11 cellular contexts compared by ENCODE assay signal in the genomic region with DNA sequence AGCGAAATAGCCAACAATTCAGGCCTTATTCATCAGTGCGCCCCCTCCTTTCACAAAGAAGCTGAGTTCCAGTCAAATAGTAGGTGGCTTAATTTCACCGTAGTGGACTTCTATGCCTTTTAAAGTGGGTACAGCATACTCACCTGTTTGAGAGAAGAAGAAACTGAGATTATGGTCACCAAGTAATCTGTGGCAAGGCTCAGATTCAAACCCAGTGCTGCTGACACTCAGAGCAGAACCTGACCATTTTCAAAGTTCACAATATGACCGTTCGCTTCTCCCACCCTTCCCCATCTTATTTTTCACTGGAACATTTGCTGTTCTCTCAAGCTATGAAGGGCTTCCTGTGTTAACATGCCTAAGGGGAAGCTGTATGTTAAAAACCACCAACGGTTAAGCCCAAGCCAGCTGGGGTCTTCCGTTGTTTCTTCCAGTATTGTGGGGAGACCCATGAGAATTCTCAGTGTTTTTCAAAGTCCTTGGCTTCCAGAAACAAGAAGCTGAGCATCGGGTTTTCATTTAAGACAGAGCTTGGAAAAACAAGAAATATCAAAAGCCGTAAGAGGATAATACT. TPM values are rescaled to one million over a fixed set of nuclear protein-coding genes. Genes with fewer than 3 reads are reported as not detected.
A peak's percentile ranks its signal among the peaks of the same experiment; 100 is the strongest.
DNase-seq lines count a peak whose midpoint lies in the region; ATAC-seq and TF ChIP-seq lines count a peak whose summit lies in the region.
"Had no signal": no experiment of that assay in that cellular context is flagged by ENCODE, and none has a peak within 500 bp of the region (broad histone marks: within the 10 kb centered on the region; RNA-seq: fewer than 3 reads in every experiment).

No MANE protein-coding gene starts in this region.

- 72 to 81% methylated on average over 9 of the region's 9 CpGs for WGBS in heart right ventricle, 2 donors
- WGBS in thymus = 5% methylated on average over 9 of the region's 9 CpGs
- WGBS in endodermal cell (ENCODE audit: insufficient coverage in 1 of 2, insufficient read length in 1 of 2), 2 experiments = 90 to 91% methylated on average over 8 to 9 of the region's 9 CpGs

- ATAC-seq in heart right ventricle (peak in 2 of 8 donors; percentile 25 to 45), HG03095 (IDR thresholded peaks at IDR 0.05; ENCODE audit: unreplicated experiment) (peak; percentile 13), T-helper 17 cell (peak; percentile 34)
- ATAC-seq: gastroesophageal sphincter had no signal

- H3K36me3 ChIP-seq in heart right ventricle = peaks cover 0 to 9% (median 0%) of the 10 kb centered on the region in 9 donors
- H3K36me3 ChIP-seq in thymus (ENCODE audit: control insufficient read depth, insufficient read depth) = no peaks in the 10 kb centered on the region
- no peaks in the 10 kb centered on the region for H3K36me3 ChIP-seq in endodermal cell (ENCODE audit: control insufficient read depth, insufficient read depth, low read length)

- H3K4me1 Mint-ChIP-seq in T-helper 17 cell (peaks cover 34% of the 10 kb centered on the region), endodermal cell (peaks cover 7% of the 10 kb centered on the region)

- H3K27me3 Mint-ChIP-seq in T-helper 17 cell (no peaks in the 10 kb centered on the region), endodermal cell (ENCODE audit: insufficient read depth) (no peaks in the 10 kb centered on the region)

- intact Hi-C loops in heart right ventricle (cut with DNase I) (loop anchor here in 1 of 10 donors (10.0 kb wide), 1 partner anchor 61 kb away; no protein-coding TSS in a partner anchor), cardiac septum (cut with DNase I) (no loop called here)

- DNase-seq in heart right ventricle (no peak), cardiac septum (ENCODE audit: low spot score) (no peak), T-helper 17 cell (no peak), endodermal cell (no peak), superior temporal gyrus (ENCODE audit: extremely low spot score) (no peak), nucleus accumbens (lab: John Stamatoyannopoulos, UW) (no peak)
- DNase-seq: NCI-H524 treated with DMSO at 0.1 percent for 48 hours had no signal

- H3K27ac Mint-ChIP-seq in T-helper 17 cell (peak overlapping the region; percentile 70), endodermal cell (no peak overlapping the region)

- H3K27me3 ChIP-seq in heart right ventricle = no peaks in the 10 kb centered on the region
- no peaks in the 10 kb centered on the region for H3K27me3 ChIP-seq in thymus (ENCODE audit: control insufficient read depth, insufficient read depth)
- no peaks in the 10 kb centered on the region for H3K27me3 ChIP-seq in endodermal cell (ENCODE audit: control insufficient read depth, insufficient read depth, low read length, poor library complexity, severe bottlenecking)
- H3K27me3 ChIP-seq: gastroesophageal sphincter had no signal

- H3K27ac ChIP-seq in heart right ventricle (peak overlapping the region in 6 of 10 donors; percentile 2 to 84 (median 32)), thymus (ENCODE audit: low read depth) (peak overlapping the region; percentile 92), endodermal cell (ENCODE audit: low read depth, low read length) (no peak overlapping the region)
- H3K27ac ChIP-seq: C4-2B had no signal

- H3K9me3 ChIP-seq in heart right ventricle = no peaks in the 10 kb centered on the region
- H3K9me3 ChIP-seq in T-helper 17 cell (ENCODE audit: control insufficient read depth, low read length, poor library complexity, severe bottlenecking) = no peaks in the 10 kb centered on the region
- H3K9me3 ChIP-seq in thymus (ENCODE audit: control insufficient read depth) = no peaks in the 10 kb centered on the region
- H3K9me3 ChIP-seq in endodermal cell (ENCODE audit: control insufficient read depth, low read length) = no peaks in the 10 kb centered on the region
- H3K9me3 ChIP-seq: gastroesophageal sphincter had no signal

- no peaks in the 10 kb centered on the region for H3K9me3 Mint-ChIP-seq in endodermal cell

- peaks cover 6% of the 10 kb centered on the region for H3K36me3 Mint-ChIP-seq in T-helper 17 cell (ENCODE audit: low read depth)
- H3K36me3 Mint-ChIP-seq in endodermal cell (ENCODE audit: low read depth) = peaks cover 12% of the 10 kb centered on the region

- no peak for TF ChIP-seq CTCF in heart right ventricle (IDR thresholded peaks at IDR 0.05)
- TF ChIP-seq CTCF in endodermal cell (conservative IDR thresholded peaks at IDR 0.05) = no peak

- no peak overlapping the region for H3K9ac ChIP-seq in endodermal cell (ENCODE audit: extremely low read depth, low read length, poor library complexity, severe bottlenecking)

- peak overlapping the region; percentile 34 for H3K4me3 Mint-ChIP-seq in T-helper 17 cell
- no peak overlapping the region for H3K4me3 Mint-ChIP-seq in endodermal cell

- H3K4me1 ChIP-seq in heart right ventricle (peaks cover 0 to 47% (median 13%) of the 10 kb centered on the region in 9 donors), thymus (ENCODE audit: control insufficient read depth, insufficient read depth, low read length) (peaks cover 60% of the 10 kb centered on the region), endodermal cell (ENCODE audit: control insufficient read depth, insufficient read depth, low read length) (no peaks in the 10 kb centered on the region)

- H3K4me3 ChIP-seq in heart right ventricle (peak overlapping the region in 1 of 10 donors; percentile 14), thymus (ENCODE audit: low read length) (peak overlapping the region; percentile 35), endodermal cell (ENCODE audit: low read length) (no peak overlapping the region)
- H3K4me3 ChIP-seq: gastroesophageal sphincter had no signal

RNA-seq across cellular contexts. Expression of a gene that starts 6.1 kb away (rescaled TPM):
- total RNA-seq in heart right ventricle (100 to 1,000 TPM; 150 to 228 (median 166) TPM), cardiac septum (125 TPM), T-helper 17 cell (100 to 1,000 TPM; 115 to 117 TPM), endodermal cell (100 to 1,000 TPM; 263 to 277 TPM)
- polyA plus RNA-seq in heart right ventricle (100 to 1,000 TPM in 1 of 2 donors, 10 to 100 TPM in 1; 92.3 to 233 TPM), thymus (206 TPM)
- 181 TPM for polyA plus RNA-seq in endodermal cell (2013, experiment 1 of 2)
- polyA plus RNA-seq in endodermal cell (2013, experiment 2 of 2) = 184 TPM
